In genomic region chr17:6402258-6402657, GRCh38 we compare ENCODE assay signal across 16 cellular contexts. TPM values are rescaled to one million over a fixed set of nuclear protein-coding genes. Genes with fewer than 3 reads are reported as not detected.
DNase-seq lines count a peak whose midpoint lies in the region; ATAC-seq and TF ChIP-seq lines count a peak whose summit lies in the region.
"Had no signal": no experiment of that assay in that cellular context is flagged by ENCODE, and none has a peak within 500 bp of the region (broad histone marks: within the 10 kb centered on the region; RNA-seq: fewer than 3 reads in every experiment).

No MANE protein-coding gene starts in this region.

- 77 to 86% methylated on average over 6 of the region's 6 CpGs for WGBS in upper lobe of left lung, 2 donors

- no peaks in the 10 kb centered on the region for H3K27me3 ChIP-seq in upper lobe of left lung
- peaks cover 3% of the 10 kb centered on the region for H3K27me3 ChIP-seq in effector memory CD4-positive, alpha-beta T cell (replicated peaks; ENCODE audit: control insufficient read depth, insufficient read depth, low read length, poor library complexity, severe bottlenecking)
- H3K27me3 ChIP-seq: BLaER1 treated with 17β-estradiol and CSF1 and Interleukin-3, amounts not matched to agents 10 nM and 100 nM had no signal

- DNase-seq in AG10803 (ENCODE audit: low read depth) (peak; percentile 30), RPMI7951 (ENCODE audit: low read depth) (peak; percentile 45), amniotic epithelial cell (ENCODE audit: low read depth) (peak; percentile 7), fibroblast of the conjunctiva (ENCODE audit: low read depth) (peak; percentile 14), DMS 273 treated with DMSO at 0.1 percent for 48 hours (lab: John Stamatoyannopoulos, UW) (no peak), upper lobe of left lung (no peak), NCI-H2107 treated with DMSO at 0.1 percent for 48 hours (lab: John Stamatoyannopoulos, UW; ENCODE audit: unreplicated experiment) (no peak)
- DNase-seq in effector memory CD4-positive, alpha-beta T cell: no peak
- DNase-seq: CD8-positive, alpha-beta memory T cell; COR-L47; GDM1; H9 had no signal

- TF ChIP-seq EP300 in upper lobe of left lung (IDR thresholded peaks at IDR 0.05): no peak

- H3K9me3 ChIP-seq in upper lobe of left lung: peaks cover 0 to 4% (median 0%) of the 10 kb centered on the region in 4 donors
- no peaks in the 10 kb centered on the region for H3K9me3 ChIP-seq in effector memory CD4-positive, alpha-beta T cell (ENCODE audit: control insufficient read depth, low read length)

- ATAC-seq in upper lobe of left lung (ENCODE audit: low FRiP score in 2 of 2): no peak
- ATAC-seq: A549, HepG2 had no signal

- H3K36me3 ChIP-seq in upper lobe of left lung: no peaks in the 10 kb centered on the region
- no peaks in the 10 kb centered on the region for H3K36me3 ChIP-seq in effector memory CD4-positive, alpha-beta T cell (ENCODE audit: control insufficient read depth, insufficient read depth, low read length)
- H3K36me3 ChIP-seq: BLaER1 treated with 17β-estradiol and CSF1 and Interleukin-3, amounts not matched to agents 10 nM and 100 nM had no signal

- H3K4me3 ChIP-seq in AG10803 (ENCODE audit: low read length) (no peak overlapping the region), upper lobe of left lung (no peak overlapping the region)
- H3K4me3 ChIP-seq in effector memory CD4-positive, alpha-beta T cell (ENCODE audit: insufficient read depth, low read depth, low read length, poor library complexity, severe bottlenecking): no peak overlapping the region
- H3K4me3 ChIP-seq: A549; BLaER1 treated with 17β-estradiol and CSF1 and Interleukin-3, amounts not matched to agents 10 nM and 100 nM had no signal

- no peaks in the 10 kb centered on the region for H3K4me1 ChIP-seq in upper lobe of left lung
- no peaks in the 10 kb centered on the region for H3K4me1 ChIP-seq in effector memory CD4-positive, alpha-beta T cell (ENCODE audit: control insufficient read depth, insufficient read depth, low read length, poor library complexity, severe bottlenecking)
- H3K4me1 ChIP-seq: A549; BLaER1 treated with 17β-estradiol and CSF1 and Interleukin-3, amounts not matched to agents 10 nM and 100 nM had no signal

- TF ChIP-seq CTCF in AG10803 (conservative IDR thresholded peaks at IDR 0.05; ENCODE audit: low read length): no peak
- TF ChIP-seq CTCF in upper lobe of left lung (IDR thresholded peaks at IDR 0.05): no peak

- no peak overlapping the region for H3K27ac ChIP-seq in upper lobe of left lung
- H3K27ac ChIP-seq in effector memory CD4-positive, alpha-beta T cell (ENCODE audit: insufficient read depth, low read length, poor library complexity, severe bottlenecking): no peak overlapping the region
- H3K27ac ChIP-seq: 22Rv1; A549; BLaER1 treated with 17β-estradiol and CSF1 and Interleukin-3, amounts not matched to agents 10 nM and 100 nM had no signal

- no peak for TF ChIP-seq POLR2A in upper lobe of left lung (IDR thresholded peaks at IDR 0.05)

RNA-seq across cellular contexts. Expression of gene AIPL1, which starts 32.7 kb away (rescaled TPM):
- total RNA-seq in RPMI7951 (2014; rRNA removed; shearing (Covaris generic)): not detected in 2 replicates
- total RNA-seq in upper lobe of left lung: not detected
- total RNA-seq: CD8-positive, alpha-beta memory T cell; HepG2 had no signal

RNA-seq across cellular contexts. Expression of gene PIMREG, which starts 42.0 kb away (rescaled TPM):
- 82.8 and 94.7 TPM in 2 replicates for total RNA-seq in RPMI7951 (2014; rRNA removed; shearing (Covaris generic))
- total RNA-seq in upper lobe of left lung: 1 to 10 TPM in 1 of 6 donors, under 1 TPM in 3, not detected in 2; 0.67 to 1.3 (median 0.77) TPM

Comparison
In these comparisons a context has a peak if more than half of its experiments do, and no peak if none do; other contexts are left out.
1. DNase-seq: peak in AG10803 (single experiment), RPMI7951 (single experiment), amniotic epithelial cell (single experiment) and fibroblast of the conjunctiva (single experiment); none in DMS 273 treated with DMSO at 0.1 percent for 48 hours (single experiment), upper lobe of left lung (0 of 2), effector memory CD4-positive, alpha-beta T cell (0 of 3) and NCI-H2107 treated with DMSO at 0.1 percent for 48 hours (single experiment).
2. RNA of gene PIMREG, which starts 42.0 kb away (total RNA-seq): 82.8 to 94.7 TPM in RPMI7951; 0.67 to 1.3 TPM in upper lobe of left lung; every median in the first group is over 10 times any median in the second.